13 cellular contexts compared by ENCODE assay signal in genomic region chr3:185813691-185814215, GRCh38. TPM values are rescaled to one million over a fixed set of nuclear protein-coding genes. Genes with fewer than 3 reads are reported as not detected.
DNase-seq lines count a peak whose midpoint lies in the region; ATAC-seq, FAIRE-seq and TF ChIP-seq lines count a peak whose summit lies in the region.
"Had no signal": no experiment of that assay in that cellular context is flagged by ENCODE, and none has a peak within 500 bp of the region (broad histone marks: within the 10 kb centered on the region; RNA-seq: fewer than 3 reads in every experiment).

No MANE protein-coding gene starts in this region.

- intact Hi-C loops in mammary epithelial cell (cut with micrococcal nuclease) = no loop called here
- intact Hi-C loops in transverse colon (cut with DNase I; ENCODE audit: low total_unique reads) = no loop called here

- H3K27me3 ChIP-seq in mammary epithelial cell (ENCODE audit: insufficient read depth, low read length) (no peaks in the 10 kb centered on the region), keratinocyte (ENCODE audit: control insufficient read depth, extremely low read depth, insufficient read depth, low read length) (no peaks in the 10 kb centered on the region), transverse colon (peaks cover 12% of the 10 kb centered on the region)

- TF ChIP-seq CTCF in mammary epithelial cell (conservative IDR thresholded peaks at IDR 0.05 in 1 of 2, IDR thresholded peaks at IDR 0.05 in 1 of 2; ENCODE audit: extremely low read depth in 1 of 2, insufficient read depth in 1 of 2, low read depth in 1 of 2, low read length in 2 of 2) (no peak), keratinocyte (optimal IDR thresholded peaks at IDR 0.05 in 1 of 3, IDR thresholded peaks at IDR 0.05 in 1 of 3, conservative IDR thresholded peaks at IDR 0.05 in 1 of 3; ENCODE audit: extremely low read depth in 1 of 3, insufficient read depth in 2 of 3, low read length in 3 of 3) (no peak), transverse colon (IDR thresholded peaks at IDR 0.05) (no peak)

- no peak overlapping the region for H3K4me3 ChIP-seq in mammary epithelial cell (replicated peaks in 1 of 3; ENCODE audit: insufficient read depth in 1 of 3, low read depth in 2 of 3, low read length in 3 of 3)
- peak overlapping the region in 1 of 3 experiments; percentile 37 for H3K4me3 ChIP-seq in keratinocyte (ENCODE audit: control insufficient read depth in 2 of 3, extremely low read depth in 1 of 3, insufficient read depth in 2 of 3, low read depth in 1 of 3, low read length in 3 of 3)
- no peak overlapping the region for H3K4me3 ChIP-seq in transverse colon
- H3K4me3 ChIP-seq: left lung had no signal

- no TSS peak for BruUV-seq in mammary epithelial cell (replicated peaks; lab: Mats Ljungman, UMichigan)

- H4K20me1 ChIP-seq in mammary epithelial cell (ENCODE audit: insufficient read depth, low read length) (peaks cover 2% of the 10 kb centered on the region), keratinocyte (ENCODE audit: control insufficient read depth, extremely low read depth, insufficient read depth, low read length) (peaks cover 12% of the 10 kb centered on the region)

- H3K4me1 ChIP-seq in mammary epithelial cell (ENCODE audit: insufficient read depth, low read length) (peaks cover 38% of the 10 kb centered on the region), keratinocyte (ENCODE audit: control insufficient read depth, extremely low read depth, insufficient read depth, low read length) (peaks cover 42% of the 10 kb centered on the region), transverse colon (no peaks in the 10 kb centered on the region)

- peak; percentile 95 for FAIRE-seq in keratinocyte (lab: Jason Lieb, UNC)
- FAIRE-seq: GM18507 had no signal

- H3K79me2 ChIP-seq in mammary epithelial cell (ENCODE audit: insufficient read depth, low read length) = peaks cover 96% of the 10 kb centered on the region
- H3K79me2 ChIP-seq in keratinocyte (ENCODE audit: control insufficient read depth, insufficient read depth, low read length) = peaks cover 98% of the 10 kb centered on the region

- H3K9me3 ChIP-seq in mammary epithelial cell (replicated peaks; ENCODE audit: insufficient read depth, low read length) = no peaks in the 10 kb centered on the region
- H3K9me3 ChIP-seq in keratinocyte (ENCODE audit: control insufficient read depth, low read depth, low read length) = no peaks in the 10 kb centered on the region
- H3K9me3 ChIP-seq in transverse colon = no peaks in the 10 kb centered on the region
- H3K9me3 ChIP-seq: left lung had no signal

- DNase-seq in EH (ENCODE audit: low read depth) (peak; percentile 91), Kasumi-1 (lab: John Stamatoyannopoulos, UW) (peak; percentile 35 to 42), mammary epithelial cell (peak; percentile 58), keratinocyte (ENCODE audit: low read depth, low spot score) (no peak), transverse colon (no peak), putamen (ENCODE audit: low spot score) (no peak)
- no peak for DNase-seq in central memory CD4-positive, alpha-beta T cell
- DNase-seq: cortex of kidney, left lung, NCI-H2107, retina had no signal

- H2AFZ ChIP-seq in mammary epithelial cell (ENCODE audit: low read depth, low read length) = no peak overlapping the region
- no peak overlapping the region for H2AFZ ChIP-seq in keratinocyte (ENCODE audit: control insufficient read depth, low read length)

- H3K36me3 ChIP-seq in mammary epithelial cell (ENCODE audit: insufficient read depth, low read length) = peaks cover 2% of the 10 kb centered on the region
- peaks cover 6 to 11% of the 10 kb centered on the region in 2 experiments for H3K36me3 ChIP-seq in keratinocyte (ENCODE audit: control insufficient read depth in 2 of 2, extremely low read depth in 1 of 2, insufficient read depth in 2 of 2, low read length in 2 of 2)
- H3K36me3 ChIP-seq in transverse colon = no peaks in the 10 kb centered on the region
- H3K36me3 ChIP-seq: left lung had no signal

- H3K4me2 ChIP-seq in mammary epithelial cell (ENCODE audit: insufficient read depth, low read depth, low read length) (peak overlapping the region; percentile 72), keratinocyte (ENCODE audit: control insufficient read depth, extremely low read depth, insufficient read depth, low read depth, low read length) (peak overlapping the region; percentile 65)

- CTCF ChIA-PET in mammary epithelial cell (lab: Charles Lee; ENCODE audit: low non-redundant PET) = no interaction called here

- ATAC-seq in HG03135 (IDR thresholded peaks at IDR 0.05; ENCODE audit: unreplicated experiment) = no peak
- ATAC-seq: left lung had no signal

- no peak for TF ChIP-seq POLR2A in transverse colon (IDR thresholded peaks at IDR 0.05)

- H3K27ac ChIP-seq in mammary epithelial cell (ENCODE audit: insufficient read depth, low read depth, low read length) (peak overlapping the region; percentile 47), keratinocyte (ENCODE audit: control insufficient read depth, insufficient read depth, low read length) (peak overlapping the region; percentile 16), transverse colon (no peak overlapping the region)
- H3K27ac ChIP-seq: left lung had no signal

- H3K9ac ChIP-seq in mammary epithelial cell (ENCODE audit: insufficient read depth, low read length) (peak overlapping the region; percentile 21), keratinocyte (ENCODE audit: control insufficient read depth, extremely low read depth, insufficient read depth, low read length) (peak overlapping the region; percentile 1)

- 69% methylated on average over 4 of the region's 4 CpGs for WGBS in mammary epithelial cell (ENCODE audit: low coverage, missing lambda C conversion rate)
- WGBS in transverse colon (ENCODE audit: low coverage in 1 of 2), 2 donors = 20 to 68% methylated on average over 1 to 4 of the region's 4 CpGs

- in situ Hi-C loops in mammary epithelial cell (cut with MboI; ENCODE audit: low sequenced_read_pairs in 2 of 2) = loop anchor here in 1 of 2 donors (10.0 kb wide), 1 partner anchor 111 kb away; no protein-coding TSS in a partner anchor
- in situ Hi-C loops in transverse colon (cut with MboI; ENCODE audit: low pct_ligation_motif_present in 1 of 4, low pct_unique_long_range_greater_than_20kb in 1 of 4, low sequenced_read_pairs in 3 of 4) = no loop called here

- dilution Hi-C loops in mammary epithelial cell (cut with HindIII; ENCODE audit: low sequenced_read_pairs) (no loop called here), keratinocyte (cut with MboI; ENCODE audit: extremely low pct_ligation_motif_present, low sequenced_read_pairs) (no loop called here)

- peaks cover 3% of the 10 kb centered on the region for H3K9me1 ChIP-seq in keratinocyte (ENCODE audit: control insufficient read depth, extremely low read depth, insufficient read depth, low read length)

- no peak for TF ChIP-seq EP300 in transverse colon (IDR thresholded peaks at IDR 0.05; ENCODE audit: low read depth)

RNA-seq across cellular contexts. Expression of gene IGF2BP2, which starts 11.1 kb away (rescaled TPM):
- total RNA-seq in mammary epithelial cell (100 to 1,000 TPM in 1 of 2 donors, 10 to 100 TPM in 1; 67.7 to 195 TPM), transverse colon (100 to 1,000 TPM in 1 of 4 donors, 10 to 100 TPM in 3; 51.3 to 179 (median 82.9) TPM)
- polyA plus RNA-seq in mammary epithelial cell (6.1 TPM), keratinocyte (8.2 to 21.2 TPM (median 13.7 TPM) in 3 replicates)
- polyA minus RNA-seq in mammary epithelial cell (285 TPM), keratinocyte (11.0 to 80.3 TPM (median 54.5 TPM) in 3 replicates)
- 220 TPM for polyA plus RNA-seq in keratinocyte (2011; ENCODE audit: low read depth)
- polyA plus RNA-seq in keratinocyte (2011; cell fraction: cytosol; rRNA removed) = 14.8 and 22.0 TPM in 2 replicates
- 51.5 and 53.8 TPM in 2 replicates for polyA plus RNA-seq in keratinocyte (2011; cell fraction: nucleus; rRNA removed)
- polyA plus RNA-seq in keratinocyte (2012; ENCODE audit: low replicate concordance) = 49.7 and 116 TPM in 2 replicates
- 11.5 TPM for polyA minus RNA-seq in keratinocyte (2011; cell fraction: cytosol; rRNA and poly(A)+ RNA removed)
- 37.9 and 101 TPM in 2 replicates for polyA minus RNA-seq in keratinocyte (2011; cell fraction: nucleus; rRNA and poly(A)+ RNA removed)

Comparison
In these comparisons a context has a peak if more than half of its experiments do, and no peak if none do; other contexts are left out.
1. DNase-seq: peak in EH (single experiment), Kasumi-1 (2 of 2) and mammary epithelial cell (single experiment); none in keratinocyte (single experiment), transverse colon (single experiment), putamen (single experiment) and central memory CD4-positive, alpha-beta T cell (single experiment).
2. H3K27ac ChIP-seq: peak in mammary epithelial cell (single experiment) and keratinocyte (single experiment); none in transverse colon (0 of 4).